11 cellular contexts compared by ENCODE assay signal in genomic region chr2:10787176-10787968, GRCh38. TPM values are rescaled to one million over a fixed set of nuclear protein-coding genes. Genes with fewer than 3 reads are reported as not detected.
DNase-seq lines count a peak whose midpoint lies in the region; ATAC-seq and TF ChIP-seq lines count a peak whose summit lies in the region.
"Had no signal": no experiment of that assay in that cellular context is flagged by ENCODE, and none has a peak within 500 bp of the region (broad histone marks: within the 10 kb centered on the region; RNA-seq: fewer than 3 reads in every experiment).

No MANE protein-coding gene starts in this region.

- no peaks in the 10 kb centered on the region for H3K9me3 ChIP-seq in right lobe of liver
- H3K9me3 ChIP-seq: esophagus squamous epithelium had no signal

- H3K4me3 ChIP-seq in KMS-11 (IDR thresholded peaks at IDR 0.05; ENCODE audit: insufficient read depth, low read depth, low read length) = no peak overlapping the region
- no peak overlapping the region for H3K4me3 ChIP-seq in right lobe of liver
- H3K4me3 ChIP-seq: esophagus squamous epithelium had no signal

- H3K27ac ChIP-seq in KMS-11 (no peak overlapping the region), right lobe of liver (no peak overlapping the region)
- H3K27ac ChIP-seq: esophagus squamous epithelium had no signal

- no peaks in the 10 kb centered on the region for H3K27me3 ChIP-seq in KMS-11 (ENCODE audit: insufficient read depth, low read depth)
- H3K27me3 ChIP-seq in right lobe of liver = no peaks in the 10 kb centered on the region
- H3K27me3 ChIP-seq: esophagus squamous epithelium had no signal

- TF ChIP-seq CTCF in KMS-11 (conservative IDR thresholded peaks at IDR 0.05; ENCODE audit: low read depth, low read length) = peak; percentile 45
- peak; percentile 14 for TF ChIP-seq CTCF in activated CD8-positive, alpha-beta T cell treated with anti-CD3 and anti-CD28 coated beads for 36 hours (IDR thresholded peaks at IDR 0.05)
- peak in 3 of 4 donors; percentile 14 to 39 (median 29) for TF ChIP-seq CTCF in right lobe of liver (IDR thresholded peaks at IDR 0.05)

- peak; percentile 15 for DNase-seq in EH (ENCODE audit: low read depth)
- DNase-seq in activated CD8-positive, alpha-beta T cell treated with anti-CD3 and anti-CD28 coated beads for 36 hours = peak; percentile 49
- no peak for DNase-seq in right lobe of liver
- DNase-seq in mucosa of gallbladder (ENCODE audit: low spot score) = no peak
- no peak for DNase-seq in left cardiac atrium
- DNase-seq: esophagus squamous epithelium; naive thymus-derived CD4-positive, alpha-beta T cell had no signal

- no peak overlapping the region for H3K4me2 ChIP-seq in KMS-11

- intact Hi-C loops in activated CD8-positive, alpha-beta T cell treated with anti-CD3 and anti-CD28 coated beads for 36 hours (cut with micrococcal nuclease) = no loop called here
- intact Hi-C loops in right lobe of liver (cut with DNase I) (no loop called here), left cardiac atrium (cut with DNase I) (no loop called here)

- no peak overlapping the region for H2AFZ ChIP-seq in KMS-11 (ENCODE audit: low read depth)

- H4K20me1 ChIP-seq in KMS-11 (ENCODE audit: insufficient read depth) = no peaks in the 10 kb centered on the region

- H3K27ac Mint-ChIP-seq in activated CD8-positive, alpha-beta T cell treated with anti-CD3 and anti-CD28 coated beads for 36 hours = no peak overlapping the region
- H3K27ac Mint-ChIP-seq: stimulated activated naive CD8-positive, alpha-beta T cell treated with anti-CD3 and anti-CD28 coated beads, Interleukin-15, amount 100 ng/mL, for 72 hours had no signal

- peaks cover 25% of the 10 kb centered on the region for H3K79me2 ChIP-seq in KMS-11 (ENCODE audit: insufficient read depth, low read depth)

- WGBS in right lobe of liver (ENCODE audit: insufficient coverage, low coverage, low lambda C conversion rate, missing lambda C conversion rate) = 74% methylated on average over 13 of the region's 20 CpGs

- POLR2A ChIA-PET in activated CD8-positive, alpha-beta T cell treated with anti-CD3 and anti-CD28 coated beads for 36 hours (lab: Charles Lee) = interaction anchor here (0.6 kb wide), 1 partner anchor 77 kb away, joined by 3 read pairs; no protein-coding TSS in a partner anchor

- no peak overlapping the region for H3K9ac ChIP-seq in KMS-11

- no peak for TF ChIP-seq POLR2A in right lobe of liver (IDR thresholded peaks at IDR 0.05)

- H3K27me3 Mint-ChIP-seq in activated CD8-positive, alpha-beta T cell treated with anti-CD3 and anti-CD28 coated beads for 36 hours = no peaks in the 10 kb centered on the region
- H3K27me3 Mint-ChIP-seq: naive thymus-derived CD4-positive, alpha-beta T cell; stimulated activated naive CD8-positive, alpha-beta T cell treated with anti-CD3 and anti-CD28 coated beads, Interleukin-15, amount 100 ng/mL, for 72 hours had no signal

- no peak for ATAC-seq in activated CD8-positive, alpha-beta T cell treated with anti-CD3 and anti-CD28 coated beads for 36 hours
- ATAC-seq in right lobe of liver (peak in 1 of 4 donors; percentile 25), left cardiac atrium (no peak), GM19452 (IDR thresholded peaks at IDR 0.05; ENCODE audit: unreplicated experiment) (no peak), GM21576 (IDR thresholded peaks at IDR 0.05; ENCODE audit: unreplicated experiment) (no peak)
- ATAC-seq: naive thymus-derived CD4-positive, alpha-beta T cell; stimulated activated naive CD8-positive, alpha-beta T cell treated with anti-CD3 and anti-CD28 coated beads, Interleukin-15, amount 100 ng/mL, for 72 hours had no signal

- peaks cover 83% of the 10 kb centered on the region for H3K36me3 Mint-ChIP-seq in activated CD8-positive, alpha-beta T cell treated with anti-CD3 and anti-CD28 coated beads for 36 hours (ENCODE audit: low read depth)

- peaks cover 17% of the 10 kb centered on the region for H3K4me1 Mint-ChIP-seq in activated CD8-positive, alpha-beta T cell treated with anti-CD3 and anti-CD28 coated beads for 36 hours (ENCODE audit: low read depth)

- peaks cover 30% of the 10 kb centered on the region for H3K36me3 ChIP-seq in KMS-11 (ENCODE audit: insufficient read depth)
- peaks cover 7 to 98% (median 60%) of the 10 kb centered on the region in 4 donors for H3K36me3 ChIP-seq in right lobe of liver

- H3K4me1 ChIP-seq in KMS-11 (ENCODE audit: low read depth, poor library complexity, severe bottlenecking) (peaks cover 33% of the 10 kb centered on the region), right lobe of liver (no peaks in the 10 kb centered on the region)

- CTCF ChIA-PET in activated CD8-positive, alpha-beta T cell treated with anti-CD3 and anti-CD28 coated beads for 36 hours (lab: Charles Lee) = interaction anchor here (0.6 kb wide), 1 partner anchor 35 kb away, joined by 3 read pairs; no protein-coding TSS in a partner anchor

- no peaks in the 10 kb centered on the region for H3K9me3 Mint-ChIP-seq in activated CD8-positive, alpha-beta T cell treated with anti-CD3 and anti-CD28 coated beads for 36 hours
- H3K9me3 Mint-ChIP-seq: naive thymus-derived CD4-positive, alpha-beta T cell; stimulated activated naive CD8-positive, alpha-beta T cell treated with anti-CD3 and anti-CD28 coated beads, Interleukin-15, amount 100 ng/mL, for 72 hours had no signal

- H3K4me3 Mint-ChIP-seq in activated CD8-positive, alpha-beta T cell treated with anti-CD3 and anti-CD28 coated beads for 36 hours = no peak overlapping the region
- H3K4me3 Mint-ChIP-seq: naive thymus-derived CD4-positive, alpha-beta T cell; stimulated activated naive CD8-positive, alpha-beta T cell treated with anti-CD3 and anti-CD28 coated beads, Interleukin-15, amount 100 ng/mL, for 72 hours had no signal

RNA-seq across cellular contexts. Expression of gene PDIA6, which starts 25.2 kb away (rescaled TPM):
- total RNA-seq in activated CD8-positive, alpha-beta T cell treated with anti-CD3 and anti-CD28 coated beads for 36 hours = 100 to 1,000 TPM; 146 to 150 TPM
- total RNA-seq in right lobe of liver (100 to 1,000 TPM; 141 to 232 (median 191) TPM), mucosa of gallbladder (213 TPM), left cardiac atrium (100 to 1,000 TPM; 149 to 157 TPM)

Comparison
In these comparisons a context has a peak if more than half of its experiments do, and no peak if none do; other contexts are left out.
1. DNase-seq: peak in EH (single experiment) and activated CD8-positive, alpha-beta T cell treated with anti-CD3 and anti-CD28 coated beads for 36 hours (single experiment); none in right lobe of liver (0 of 3), mucosa of gallbladder (single experiment) and left cardiac atrium (single experiment).
2. Peak in every context shown above with its lines, with median percentiles within 50 percentile points of each other: CTCF ChIP-seq.